ENCODE assay signal across 9 cellular contexts in the genomic region with DNA sequence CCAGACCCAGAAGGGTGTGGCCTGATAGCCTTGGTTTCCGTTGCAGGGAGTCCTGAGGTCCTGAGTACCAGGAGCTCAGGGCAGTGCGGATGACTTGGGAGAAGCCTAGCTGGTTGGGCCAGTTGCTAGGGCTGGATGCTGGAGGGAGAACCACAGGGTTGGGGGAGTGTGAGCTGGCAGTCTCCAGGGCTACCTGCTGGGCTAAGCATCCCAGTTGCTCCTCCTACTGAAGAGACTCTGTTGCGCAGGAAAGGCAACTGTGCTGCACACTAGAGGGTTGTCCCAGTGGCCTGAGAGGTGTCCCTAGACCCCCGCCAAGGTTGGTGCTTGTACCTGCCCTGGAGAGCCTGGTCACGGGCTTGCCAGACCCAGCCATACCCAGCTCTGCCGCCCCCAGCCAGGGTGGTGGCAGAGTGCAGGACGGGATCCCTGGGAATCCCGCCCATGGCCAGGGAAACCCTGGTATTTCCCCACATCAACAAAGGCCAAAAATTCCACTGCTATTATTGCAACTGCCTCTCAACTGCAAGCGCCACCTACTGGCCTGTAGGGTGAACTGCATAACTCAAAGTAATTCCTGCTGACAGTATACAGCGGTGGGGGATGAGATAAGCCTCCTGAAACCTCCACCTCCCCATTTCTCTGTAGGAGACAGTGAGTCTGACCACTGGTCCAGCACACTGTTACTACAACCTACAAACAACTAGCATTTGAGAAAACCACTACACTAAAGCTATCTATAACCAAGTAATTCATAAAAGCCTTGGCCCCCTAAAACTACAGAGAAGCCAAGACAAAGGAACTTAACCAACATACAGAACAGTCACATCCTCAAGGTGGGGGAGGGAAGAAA.
A peak's percentile ranks its signal among the peaks of the same experiment; 100 is the strongest.
DNase-seq lines count a peak whose midpoint lies in the region; ATAC-seq, FAIRE-seq and TF ChIP-seq lines count a peak whose summit lies in the region.
"Had no signal": no experiment of that assay in that cellular context is flagged by ENCODE, and none has a peak within 500 bp of the region (broad histone marks: within the 10 kb centered on the region; RNA-seq: fewer than 3 reads in every experiment).

No MANE protein-coding gene starts in this region.

- no peak overlapping the region for H3K4me3 Mint-ChIP-seq in CD8-positive, alpha-beta memory T cell
- no peak overlapping the region for H3K4me3 Mint-ChIP-seq in activated T-helper 2 cell treated with anti-CD3 and anti-CD28 coated beads, Interferon-gamma antibody, Interleukin-2, Interleukin-4, amounts not matched to agents 10 μg/mL and 5 μg/mL and 100 μg/mL, durations not matched to agents 14 hours and 24 hours and 36 hours (ENCODE audit: low read depth)
- H3K4me3 Mint-ChIP-seq: T-helper 1 cell treated with Interleukin-12 subunit alpha and Interleukin-12 subunit beta and Interleukin-4 antibody, amounts not matched to agents 30 μg/mL and 1 μg/mL, for 36 hours had no signal

- H3K27ac Mint-ChIP-seq in CD8-positive, alpha-beta memory T cell = peak overlapping the region in 1 of 8 donors; percentile 68
- H3K27ac Mint-ChIP-seq in activated T-helper 2 cell treated with anti-CD3 and anti-CD28 coated beads, Interferon-gamma antibody, Interleukin-2, Interleukin-4, amounts not matched to agents 10 μg/mL and 5 μg/mL and 100 μg/mL, durations not matched to agents 14 hours and 24 hours and 36 hours = no peak overlapping the region
- H3K27ac Mint-ChIP-seq: T-helper 1 cell treated with Interleukin-12 subunit alpha and Interleukin-12 subunit beta and Interleukin-4 antibody, amounts not matched to agents 30 μg/mL and 1 μg/mL, for 36 hours had no signal

- no peak overlapping the region for H3K27ac ChIP-seq in CD8-positive, alpha-beta memory T cell (ENCODE audit: low read depth, low read length)
- peak overlapping the region; percentile 15 for H3K27ac ChIP-seq in left ventricle myocardium inferior (replicated peaks)

- FAIRE-seq in RCC 7860 (lab: Jason Lieb, UNC) = no peak

- POLR2A ChIA-PET in CD8-positive, alpha-beta memory T cell (lab: Charles Lee) = no interaction called here

- H3K9me3 ChIP-seq in CD8-positive, alpha-beta memory T cell (ENCODE audit: low read length) = no peaks in the 10 kb centered on the region
- peaks cover 11% of the 10 kb centered on the region for H3K9me3 ChIP-seq in left ventricle myocardium inferior (replicated peaks)

- H3K27me3 ChIP-seq in CD8-positive, alpha-beta memory T cell (ENCODE audit: insufficient read depth, low read length, poor library complexity, severe bottlenecking) = no peaks in the 10 kb centered on the region
- H3K27me3 ChIP-seq in left ventricle myocardium inferior (ENCODE audit: low read depth) = no peaks in the 10 kb centered on the region

- peaks cover 0 to 3% (median 0%) of the 10 kb centered on the region in 5 donors for H3K9me3 Mint-ChIP-seq in CD8-positive, alpha-beta memory T cell
- peaks cover 16% of the 10 kb centered on the region for H3K9me3 Mint-ChIP-seq in activated T-helper 2 cell treated with anti-CD3 and anti-CD28 coated beads, Interferon-gamma antibody, Interleukin-2, Interleukin-4, amounts not matched to agents 10 μg/mL and 5 μg/mL and 100 μg/mL, durations not matched to agents 14 hours and 24 hours and 36 hours
- H3K9me3 Mint-ChIP-seq: T-helper 1 cell treated with Interleukin-12 subunit alpha and Interleukin-12 subunit beta and Interleukin-4 antibody, amounts not matched to agents 30 μg/mL and 1 μg/mL, for 36 hours had no signal

- H3K4me3 ChIP-seq in CD8-positive, alpha-beta memory T cell (ENCODE audit: low read length) = no peak overlapping the region
- H3K4me3 ChIP-seq in left ventricle myocardium inferior = no peak overlapping the region

- CTCF ChIA-PET in CD8-positive, alpha-beta memory T cell (lab: Charles Lee) = interaction anchor here (0.7 to 3.8 kb wide), 20 partner anchors 8 to 540 kb away, joined by 3 to 27 read pairs (median 8); a partner anchor contains a TSS

- peaks cover 9 to 37% of the 10 kb centered on the region in 2 donors for H3K27me3 Mint-ChIP-seq in CD8-positive, alpha-beta memory T cell
- H3K27me3 Mint-ChIP-seq in activated T-helper 2 cell treated with anti-CD3 and anti-CD28 coated beads, Interferon-gamma antibody, Interleukin-2, Interleukin-4, amounts not matched to agents 10 μg/mL and 5 μg/mL and 100 μg/mL, durations not matched to agents 14 hours and 24 hours and 36 hours (ENCODE audit: low read depth) = peaks cover 17% of the 10 kb centered on the region

- no peaks in the 10 kb centered on the region for H3K4me1 ChIP-seq in CD8-positive, alpha-beta memory T cell (ENCODE audit: insufficient read depth, low read length)
- H3K4me1 ChIP-seq in left ventricle myocardium inferior = peaks cover 63% of the 10 kb centered on the region

- peak; percentile 50 to 75 (median 51) for DNase-seq in CD8-positive, alpha-beta memory T cell
- DNase-seq in RCC 7860 (ENCODE audit: low spot score) (peak; percentile 24), left ventricle myocardium inferior (no peak)
- DNase-seq in activated T-helper 2 cell treated with anti-CD3 and anti-CD28 coated beads, Interferon-gamma antibody, Interleukin-2, Interleukin-4, amounts not matched to agents 10 μg/mL and 5 μg/mL and 100 μg/mL, durations not matched to agents 14 hours and 24 hours and 36 hours (ENCODE audit: low spot score) = peak; percentile 37
- peak; percentile 13 to 54 (median 34) for DNase-seq in stimulated activated CD4-positive, alpha-beta T cell treated with anti-CD3 and anti-CD28 coated beads, Interleukin-12 subunit alpha, Interleukin-12 subunit beta, amount 100 ng/mL, for 48 hours (ENCODE audit: low read depth in 2 of 3, low spot score in 1 of 3)

- no peaks in the 10 kb centered on the region for H3K36me3 ChIP-seq in CD8-positive, alpha-beta memory T cell (ENCODE audit: insufficient read depth, low read length)
- H3K36me3 ChIP-seq in left ventricle myocardium inferior = no peaks in the 10 kb centered on the region

- peaks cover 0 to 5% (median 3%) of the 10 kb centered on the region in 3 donors for H3K4me1 Mint-ChIP-seq in CD8-positive, alpha-beta memory T cell
- H3K4me1 Mint-ChIP-seq in activated T-helper 2 cell treated with anti-CD3 and anti-CD28 coated beads, Interferon-gamma antibody, Interleukin-2, Interleukin-4, amounts not matched to agents 10 μg/mL and 5 μg/mL and 100 μg/mL, durations not matched to agents 14 hours and 24 hours and 36 hours (ENCODE audit: low read depth) = peaks cover 7% of the 10 kb centered on the region

- intact Hi-C loops in activated T-helper 2 cell treated with anti-CD3 and anti-CD28 coated beads, Interferon-gamma antibody, Interleukin-2, Interleukin-4, amounts not matched to agents 10 μg/mL and 5 μg/mL and 100 μg/mL, durations not matched to agents 14 hours and 24 hours and 36 hours (cut with micrococcal nuclease) = loop anchor here (1.0 to 5.0 kb wide), 3 partner anchors 22 to 540 kb away; a partner anchor contains a TSS
- intact Hi-C loops in left ventricle myocardium inferior (cut with micrococcal nuclease) = no loop called here

- peaks cover 0 to 12% (median 0%) of the 10 kb centered on the region in 3 donors for H3K36me3 Mint-ChIP-seq in CD8-positive, alpha-beta memory T cell
- H3K36me3 Mint-ChIP-seq in activated T-helper 2 cell treated with anti-CD3 and anti-CD28 coated beads, Interferon-gamma antibody, Interleukin-2, Interleukin-4, amounts not matched to agents 10 μg/mL and 5 μg/mL and 100 μg/mL, durations not matched to agents 14 hours and 24 hours and 36 hours (ENCODE audit: low read depth) = peaks cover 16% of the 10 kb centered on the region

- peak; percentile 70 for TF ChIP-seq CTCF in left ventricle myocardium inferior (IDR thresholded peaks at IDR 0.05; ENCODE audit: borderline replicate concordance)

- ATAC-seq in GM19025 (IDR thresholded peaks at IDR 0.05; ENCODE audit: low read depth, unreplicated experiment) (peak; percentile 78), HG03378 (IDR thresholded peaks at IDR 0.05; ENCODE audit: unreplicated experiment) (peak; percentile 88), GM19324 (IDR thresholded peaks at IDR 0.05; ENCODE audit: low FRiP score, unreplicated experiment) (no peak)
